In genomic region chr19:13763300-13763699, GRCh38 we compare ENCODE assay signal across 14 cellular contexts. TPM values are rescaled to one million over a fixed set of nuclear protein-coding genes. Genes with fewer than 3 reads are reported as not detected.
DNase-seq lines count a peak whose midpoint lies in the region; ATAC-seq and TF ChIP-seq lines count a peak whose summit lies in the region.
"Had no signal": no experiment of that assay in that cellular context is flagged by ENCODE, and none has a peak within 500 bp of the region (broad histone marks: within the 10 kb centered on the region; RNA-seq: fewer than 3 reads in every experiment).

No MANE protein-coding gene starts in this region.

- WGBS in aorta, 2 donors, result 89 to 92% methylated on average over 3 of the region's 3 CpGs

- peaks cover 20% of the 10 kb centered on the region for H3K4me1 ChIP-seq in CD4-positive, CD25-positive, alpha-beta regulatory T cell (ENCODE audit: control insufficient read depth, insufficient read depth, low read length, poor library complexity, severe bottlenecking)
- H3K4me1 ChIP-seq in aorta (ENCODE audit: control insufficient read depth in 1 of 2, insufficient read depth in 2 of 2, low read length in 2 of 2) (no peaks in the 10 kb centered on the region), right atrium auricular region (peaks cover 0 to 14% of the 10 kb centered on the region in 2 donors)

- intact Hi-C loops in activated CD4-positive, alpha-beta memory T cell treated with anti-CD3 and anti-CD28 coated beads for 36 hours (cut with micrococcal nuclease), result no loop called here
- intact Hi-C loops in aorta (cut with DNase I), result no loop called here

- no peak for ATAC-seq in CD4-positive, CD25-positive, alpha-beta regulatory T cell (ENCODE audit: low read depth in 2 of 2)
- ATAC-seq in aorta (ENCODE audit: low FRiP score), result no peak

- H3K9me3 Mint-ChIP-seq in CD4-positive, CD25-positive, alpha-beta regulatory T cell, result no peaks in the 10 kb centered on the region
- H3K9me3 Mint-ChIP-seq in activated CD4-positive, alpha-beta memory T cell treated with anti-CD3 and anti-CD28 coated beads for 36 hours, result no peaks in the 10 kb centered on the region
- H3K9me3 Mint-ChIP-seq in mesothelial cell of epicardium, result no peaks in the 10 kb centered on the region
- H3K9me3 Mint-ChIP-seq: CD14-positive monocyte had no signal

- TF ChIP-seq POLR2A in erythroblast (IDR thresholded peaks at IDR 0.05; ENCODE audit: low read length), result no peak

- no peaks in the 10 kb centered on the region for H3K27me3 ChIP-seq in CD4-positive, CD25-positive, alpha-beta regulatory T cell (ENCODE audit: control insufficient read depth, insufficient read depth, low read length)
- H3K27me3 ChIP-seq in aorta (ENCODE audit: control insufficient read depth in 1 of 2, insufficient read depth in 2 of 2, low read length in 1 of 2) (no peaks in the 10 kb centered on the region), right atrium auricular region (no peaks in the 10 kb centered on the region)
- H3K27me3 ChIP-seq: gastroesophageal sphincter had no signal

- H3K9me3 ChIP-seq in CD4-positive, CD25-positive, alpha-beta regulatory T cell (ENCODE audit: control insufficient read depth in 2 of 2, low read length in 2 of 2), result no peaks in the 10 kb centered on the region
- H3K9me3 ChIP-seq in aorta (ENCODE audit: control insufficient read depth, low read length) (no peaks in the 10 kb centered on the region), right atrium auricular region (no peaks in the 10 kb centered on the region)
- H3K9me3 ChIP-seq: gastroesophageal sphincter had no signal

- peak overlapping the region; percentile 38 to 86 (median 66) for H3K4me3 Mint-ChIP-seq in CD4-positive, CD25-positive, alpha-beta regulatory T cell
- H3K4me3 Mint-ChIP-seq in activated CD4-positive, alpha-beta memory T cell treated with anti-CD3 and anti-CD28 coated beads for 36 hours, result peak overlapping the region; percentile 77
- H3K4me3 Mint-ChIP-seq in mesothelial cell of epicardium, result peak overlapping the region; percentile 71

- CTCF ChIA-PET in activated CD4-positive, alpha-beta memory T cell treated with anti-CD3 and anti-CD28 coated beads for 36 hours (lab: Charles Lee), result no interaction called here

- peaks cover 9% of the 10 kb centered on the region for H3K36me3 Mint-ChIP-seq in CD4-positive, CD25-positive, alpha-beta regulatory T cell
- H3K36me3 Mint-ChIP-seq in activated CD4-positive, alpha-beta memory T cell treated with anti-CD3 and anti-CD28 coated beads for 36 hours, result peaks cover 19% of the 10 kb centered on the region
- peaks cover 16% of the 10 kb centered on the region for H3K36me3 Mint-ChIP-seq in mesothelial cell of epicardium

- H3K4me3 ChIP-seq in CD4-positive, CD25-positive, alpha-beta regulatory T cell (ENCODE audit: low read depth, low read length), result no peak overlapping the region
- H3K4me3 ChIP-seq in aorta (ENCODE audit: low read length in 2 of 2) (no peak overlapping the region), right atrium auricular region (no peak overlapping the region)

- POLR2A ChIA-PET in activated CD4-positive, alpha-beta memory T cell treated with anti-CD3 and anti-CD28 coated beads for 36 hours (lab: Charles Lee), result interaction anchor here (0.6 kb wide), 1 partner anchor 608 kb away, joined by 3 read pairs; no protein-coding TSS in a partner anchor

- no peak for DNase-seq in CD4-positive, CD25-positive, alpha-beta regulatory T cell
- peak; percentile 38 for DNase-seq in GM20000 (ENCODE audit: low spot score)
- no peak for DNase-seq in activated CD4-positive, alpha-beta memory T cell treated with anti-CD3 and anti-CD28 coated beads for 36 hours
- no peak for DNase-seq in mesothelial cell of epicardium (ENCODE audit: low spot score in 2 of 2, unreplicated experiment in 2 of 2)
- no peak for DNase-seq in aorta
- no peak for DNase-seq in NCI-H1930 (lab: John Stamatoyannopoulos, UW)
- DNase-seq in right atrium auricular region (ENCODE audit: low spot score), result no peak
- no peak for DNase-seq in erythroblast (lab: John Stamatoyannopoulos, UW)
- DNase-seq: GF-D8; NCI-H1048; NCI-H226; stimulated activated CD4-positive, alpha-beta T cell treated with anti-CD3 and anti-CD28 coated beads, Interleukin-4, amount 100 ng/mL, for 4 hours had no signal

- no peak for TF ChIP-seq CTCF in GM20000 (IDR thresholded peaks at IDR 0.05; ENCODE audit: extremely low read depth, missing control alignments)
- no peak for TF ChIP-seq CTCF in mesothelial cell of epicardium (IDR thresholded peaks at IDR 0.05; ENCODE audit: unreplicated experiment)
- no peak for TF ChIP-seq CTCF in right atrium auricular region (IDR thresholded peaks at IDR 0.05)

- no peaks in the 10 kb centered on the region for H3K27me3 Mint-ChIP-seq in CD4-positive, CD25-positive, alpha-beta regulatory T cell
- no peaks in the 10 kb centered on the region for H3K27me3 Mint-ChIP-seq in activated CD4-positive, alpha-beta memory T cell treated with anti-CD3 and anti-CD28 coated beads for 36 hours
- no peaks in the 10 kb centered on the region for H3K27me3 Mint-ChIP-seq in mesothelial cell of epicardium (ENCODE audit: low read depth)

- H3K27ac Mint-ChIP-seq in CD4-positive, CD25-positive, alpha-beta regulatory T cell, result no peak overlapping the region
- H3K27ac Mint-ChIP-seq in activated CD4-positive, alpha-beta memory T cell treated with anti-CD3 and anti-CD28 coated beads for 36 hours, result no peak overlapping the region
- H3K27ac Mint-ChIP-seq in mesothelial cell of epicardium, result no peak overlapping the region

- peaks cover 2 to 28% (median 15%) of the 10 kb centered on the region in 4 donors for H3K4me1 Mint-ChIP-seq in CD4-positive, CD25-positive, alpha-beta regulatory T cell
- H3K4me1 Mint-ChIP-seq in activated CD4-positive, alpha-beta memory T cell treated with anti-CD3 and anti-CD28 coated beads for 36 hours (ENCODE audit: low read depth), result peaks cover 11% of the 10 kb centered on the region
- peaks cover 8% of the 10 kb centered on the region for H3K4me1 Mint-ChIP-seq in mesothelial cell of epicardium

- H3K27ac ChIP-seq in CD4-positive, CD25-positive, alpha-beta regulatory T cell (ENCODE audit: insufficient read depth, low read length, poor library complexity, severe bottlenecking), result no peak overlapping the region
- H3K27ac ChIP-seq in aorta (ENCODE audit: low read depth in 1 of 2, low read length in 2 of 2), result no peak overlapping the region
- no peak overlapping the region for H3K27ac ChIP-seq in right atrium auricular region

- H3K36me3 ChIP-seq in CD4-positive, CD25-positive, alpha-beta regulatory T cell (ENCODE audit: control insufficient read depth, insufficient read depth, low read length), result peaks cover 14% of the 10 kb centered on the region
- H3K36me3 ChIP-seq in aorta (ENCODE audit: control insufficient read depth in 1 of 2, insufficient read depth in 2 of 2, low read length in 1 of 2), result peaks cover 0 to 12% of the 10 kb centered on the region in 2 donors
- H3K36me3 ChIP-seq in right atrium auricular region, result peaks cover 50% of the 10 kb centered on the region

RNA-seq across cellular contexts. Expression of gene MRI1, which starts 1.0 kb away (rescaled TPM):
- total RNA-seq in CD4-positive, CD25-positive, alpha-beta regulatory T cell, result 38.2 TPM
- 1 to 10 TPM; 6.6 to 9.3 (median 8.5) TPM for polyA plus RNA-seq in CD4-positive, CD25-positive, alpha-beta regulatory T cell
- 10 to 100 TPM; 17.7 to 19.3 TPM for total RNA-seq in activated CD4-positive, alpha-beta memory T cell treated with anti-CD3 and anti-CD28 coated beads for 36 hours
- total RNA-seq in mesothelial cell of epicardium (27.6 to 29.0 TPM (median 28.7 TPM) in 3 replicates), aorta (10 to 100 TPM; 25.5 to 44.6 TPM), right atrium auricular region (10 to 100 TPM; 18.2 to 19.4 TPM)
- polyA plus RNA-seq in aorta, result 10 to 100 TPM in 1 of 2 donors, 1 to 10 TPM in 1; 5.8 to 66.5 TPM

RNA-seq across cellular contexts. Expression of gene C19orf53, which starts 11.0 kb away (rescaled TPM):
- 61.2 TPM for total RNA-seq in CD4-positive, CD25-positive, alpha-beta regulatory T cell
- 100 to 1,000 TPM; 205 to 244 (median 237) TPM for polyA plus RNA-seq in CD4-positive, CD25-positive, alpha-beta regulatory T cell
- 100 to 1,000 TPM; 124 to 142 TPM for total RNA-seq in activated CD4-positive, alpha-beta memory T cell treated with anti-CD3 and anti-CD28 coated beads for 36 hours
- total RNA-seq in mesothelial cell of epicardium (68.9 to 79.1 TPM (median 74.9 TPM) in 3 replicates), aorta (10 to 100 TPM; 57.8 to 58.1 TPM), right atrium auricular region (100 to 1,000 TPM; 272 to 304 TPM)
- polyA plus RNA-seq in aorta, result 100 to 1,000 TPM; 107 to 172 TPM

RNA-seq across cellular contexts. Expression of gene ZSWIM4, which starts 31.9 kb away (rescaled TPM):
- total RNA-seq in CD4-positive, CD25-positive, alpha-beta regulatory T cell, result 4.5 TPM
- under 1 TPM; 0.46 to 0.82 (median 0.54) TPM for polyA plus RNA-seq in CD4-positive, CD25-positive, alpha-beta regulatory T cell
- total RNA-seq in activated CD4-positive, alpha-beta memory T cell treated with anti-CD3 and anti-CD28 coated beads for 36 hours, result 10 to 100 TPM in 1 of 2 experiments, 1 to 10 TPM in 1; 9.2 to 10.2 TPM
- 21.5 to 23.6 TPM (median 22.7 TPM) in 3 replicates for total RNA-seq in mesothelial cell of epicardium
- total RNA-seq in aorta, result 10 to 100 TPM; 11.2 to 12.1 TPM
- 1 to 10 TPM; 2.5 to 3.1 TPM for polyA plus RNA-seq in aorta
- total RNA-seq in right atrium auricular region, result 1 to 10 TPM; 5.7 to 9.8 TPM
